Comparison of ENCODE assay signal across 12 cellular contexts in the genomic region with DNA sequence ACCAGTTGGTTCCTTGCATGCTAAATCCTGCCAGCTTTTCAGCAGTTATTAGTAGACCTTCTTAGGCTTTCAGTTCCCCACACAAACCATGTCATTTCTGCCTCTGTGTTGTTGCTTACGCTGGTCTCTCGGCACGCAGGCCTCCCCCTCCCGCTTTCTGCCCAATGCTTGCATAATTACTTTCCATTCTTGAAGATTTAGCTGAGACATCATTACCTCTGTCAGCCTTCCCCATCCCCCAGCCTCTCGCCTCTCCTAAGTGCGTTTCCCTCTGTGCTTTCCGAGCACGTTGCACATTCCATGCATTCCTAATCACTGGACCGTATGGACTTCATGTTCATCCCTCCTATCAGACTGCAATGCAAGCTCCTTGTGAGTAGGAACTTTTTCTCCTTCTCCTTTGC. TPM values are rescaled to one million over a fixed set of nuclear protein-coding genes. Genes with fewer than 3 reads are reported as not detected.
DNase-seq lines count a peak whose midpoint lies in the region; ATAC-seq, FAIRE-seq and TF ChIP-seq lines count a peak whose summit lies in the region.
"Had no signal": no experiment of that assay in that cellular context is flagged by ENCODE, and none has a peak within 500 bp of the region (broad histone marks: within the 10 kb centered on the region; RNA-seq: fewer than 3 reads in every experiment).

No MANE protein-coding gene starts in this region.

- peak; percentile 46 for DNase-seq in HTR-8/SVneo (ENCODE audit: insufficient read length, low spot score)
- peak; percentile 89 for DNase-seq in astrocyte of the hippocampus (ENCODE audit: low read depth, low spot score)
- DNase-seq in kidney: peak; percentile 74
- DNase-seq in thyroid gland: peak; percentile 95 to 96
- DNase-seq in activated naive CD4-positive, alpha-beta T cell treated with anti-CD3 and anti-CD28 coated beads, Interleukin-2, amount 50 U/mL, for 72 hours (ENCODE audit: low spot score in 2 of 2): no peak
- no peak for DNase-seq in NCI-H1417 treated with DMSO at 0.1 percent for 48 hours (lab: John Stamatoyannopoulos, UW)
- no peak for DNase-seq in testis
- no peak for DNase-seq in T-helper 9 cell
- DNase-seq: KG1, NCI-H510A treated with DMSO at 0.1 percent for 48 hours had no signal

- H3K27ac Mint-ChIP-seq in activated naive CD4-positive, alpha-beta T cell treated with anti-CD3 and anti-CD28 coated beads, Interleukin-2, amount 50 U/mL, for 72 hours: no peak overlapping the region
- H3K27ac Mint-ChIP-seq: activated T-helper 1 cell treated with anti-CD3 and anti-CD28 coated beads, Interleukin-12 subunit alpha, Interleukin-12 subunit beta, Interleukin-2, Interleukin-4 antibody, amounts not matched to agents 30 ng/mL and 10 ng/mL and 1 ng/mL, durations not matched to agents 14 hours and 24 hours and 36 hours had no signal

- no peaks in the 10 kb centered on the region for H3K9me3 ChIP-seq in kidney (ENCODE audit: control insufficient read depth in 1 of 2, low read length in 2 of 2)
- no peaks in the 10 kb centered on the region for H3K9me3 ChIP-seq in thyroid gland
- no peaks in the 10 kb centered on the region for H3K9me3 ChIP-seq in testis

- no peaks in the 10 kb centered on the region for H3K36me3 Mint-ChIP-seq in activated naive CD4-positive, alpha-beta T cell treated with anti-CD3 and anti-CD28 coated beads, Interleukin-2, amount 50 U/mL, for 72 hours

- WGBS in thyroid gland, 2 donors: 14 to 25% methylated on average over 9 of the region's 9 CpGs
- WGBS in testis, 2 donors: 42 to 45% methylated on average over 9 of the region's 9 CpGs

- H3K4me1 ChIP-seq in kidney (ENCODE audit: control insufficient read depth in 1 of 2, insufficient read depth in 1 of 2, low read depth in 1 of 2, low read length in 2 of 2) (peaks cover 9 to 14% of the 10 kb centered on the region in 2 donors), thyroid gland (peaks cover 31 to 33% of the 10 kb centered on the region in 2 donors), testis (peaks cover 6% of the 10 kb centered on the region)

- H3K4me3 ChIP-seq in kidney (ENCODE audit: low read length in 2 of 2) (peak overlapping the region; percentile 44 to 65), thyroid gland (replicated peaks in 1 of 3) (no peak overlapping the region), testis (no peak overlapping the region)

- FAIRE-seq in HTR-8/SVneo (lab: Jason Lieb, UNC): no peak
- no peak for FAIRE-seq in kidney (lab: Jason Lieb, UNC)
- FAIRE-seq: TTC549 had no signal

- H3K9me3 Mint-ChIP-seq in activated naive CD4-positive, alpha-beta T cell treated with anti-CD3 and anti-CD28 coated beads, Interleukin-2, amount 50 U/mL, for 72 hours: no peaks in the 10 kb centered on the region
- H3K9me3 Mint-ChIP-seq: activated T-helper 1 cell treated with anti-CD3 and anti-CD28 coated beads, Interleukin-12 subunit alpha, Interleukin-12 subunit beta, Interleukin-2, Interleukin-4 antibody, amounts not matched to agents 30 ng/mL and 10 ng/mL and 1 ng/mL, durations not matched to agents 14 hours and 24 hours and 36 hours had no signal

- H3K27me3 ChIP-seq in thyroid gland (no peaks in the 10 kb centered on the region), testis (no peaks in the 10 kb centered on the region)

- TF ChIP-seq POLR2A in thyroid gland (IDR thresholded peaks at IDR 0.05) (peak in 1 of 2 donors; percentile 68), testis (IDR thresholded peaks at IDR 0.05) (no peak)

- no peak for TF ChIP-seq CTCF in kidney (IDR thresholded peaks at IDR 0.05; ENCODE audit: borderline replicate concordance, extremely low read depth, insufficient read depth)
- TF ChIP-seq CTCF in thyroid gland (IDR thresholded peaks at IDR 0.05): no peak
- TF ChIP-seq CTCF in testis (IDR thresholded peaks at IDR 0.05): no peak

- intact Hi-C loops in kidney (cut with DNase I): no loop called here
- intact Hi-C loops in thyroid gland (cut with DNase I): loop anchor here (10.0 kb wide), 1 partner anchor 58 kb away; no protein-coding TSS in a partner anchor
- intact Hi-C loops in testis (cut with DNase I; ENCODE audit: low total_unique reads): no loop called here

- H3K36me3 ChIP-seq in kidney (ENCODE audit: control insufficient read depth in 1 of 2, insufficient read depth in 2 of 2, low read length in 2 of 2) (no peaks in the 10 kb centered on the region), thyroid gland (no peaks in the 10 kb centered on the region), testis (ENCODE audit: low read depth, missing control alignments) (no peaks in the 10 kb centered on the region)

- no peak overlapping the region for H3K9ac ChIP-seq in kidney (ENCODE audit: low read length in 2 of 2)

- H3K27ac ChIP-seq in kidney (ENCODE audit: low read depth in 2 of 2, low read length in 2 of 2) (peak overlapping the region in 1 of 2 donors; percentile 77), thyroid gland (peak overlapping the region; percentile 80 to 94 (median 84)), testis (no peak overlapping the region)

- ATAC-seq in activated naive CD4-positive, alpha-beta T cell treated with anti-CD3 and anti-CD28 coated beads, Interleukin-2, amount 50 U/mL, for 72 hours: no peak

RNA-seq across cellular contexts. Expression of gene TSHB, which starts 26.8 kb away (rescaled TPM):
- total RNA-seq in kidney (not detected), thyroid gland (not detected), testis (not detected)
- polyA plus RNA-seq in kidney (ENCODE audit: insufficient read depth, low read depth, low replicate concordance) (not detected), testis (ENCODE audit: insufficient read depth, low read depth, low replicate concordance) (not detected)
- not detected for total RNA-seq in activated naive CD4-positive, alpha-beta T cell treated with anti-CD3 and anti-CD28 coated beads, Interleukin-2, amount 50 U/mL, for 72 hours
- total RNA-seq: activated T-helper 1 cell treated with anti-CD3 and anti-CD28 coated beads, Interleukin-12 subunit alpha, Interleukin-12 subunit beta, Interleukin-2, Interleukin-4 antibody, amounts not matched to agents 30 ng/mL and 10 ng/mL and 1 ng/mL, durations not matched to agents 14 hours and 24 hours and 36 hours had no signal

RNA-seq across cellular contexts. Expression of gene TSPAN2, which starts 32.9 kb away (rescaled TPM):
- 9.9 TPM for total RNA-seq in kidney
- polyA plus RNA-seq in kidney (ENCODE audit: insufficient read depth, low read depth, low replicate concordance): 14.6 TPM
- total RNA-seq in thyroid gland: 1 to 10 TPM; 3.0 to 6.6 (median 4.6) TPM
- total RNA-seq in activated naive CD4-positive, alpha-beta T cell treated with anti-CD3 and anti-CD28 coated beads, Interleukin-2, amount 50 U/mL, for 72 hours: 1 to 10 TPM in 1 of 2 donors, under 1 TPM in 1; 0.43 to 1.0 TPM
- 1 to 10 TPM; 1.0 to 1.2 TPM for total RNA-seq in testis
- 6.0 TPM for polyA plus RNA-seq in testis (ENCODE audit: insufficient read depth, low read depth, low replicate concordance)

Comparison
In these comparisons a context has a peak if more than half of its experiments do, and no peak if none do; other contexts are left out.
1. DNase-seq: peak in HTR-8/SVneo (single experiment), astrocyte of the hippocampus (single experiment), kidney (single experiment) and thyroid gland (2 of 2); none in activated naive CD4-positive, alpha-beta T cell treated with anti-CD3 and anti-CD28 coated beads, Interleukin-2, amount 50 U/mL, for 72 hours (0 of 2), NCI-H1417 treated with DMSO at 0.1 percent for 48 hours (single experiment), testis (single experiment) and T-helper 9 cell (single experiment).
2. H3K27ac ChIP-seq: peak in thyroid gland (3 of 3); none in testis (0 of 2).
3. H3K4me3 ChIP-seq: peak in kidney (2 of 2); none in thyroid gland (0 of 3) and testis (0 of 2).